1 cellular context compared by ENCODE assay signal in the genomic region with DNA sequence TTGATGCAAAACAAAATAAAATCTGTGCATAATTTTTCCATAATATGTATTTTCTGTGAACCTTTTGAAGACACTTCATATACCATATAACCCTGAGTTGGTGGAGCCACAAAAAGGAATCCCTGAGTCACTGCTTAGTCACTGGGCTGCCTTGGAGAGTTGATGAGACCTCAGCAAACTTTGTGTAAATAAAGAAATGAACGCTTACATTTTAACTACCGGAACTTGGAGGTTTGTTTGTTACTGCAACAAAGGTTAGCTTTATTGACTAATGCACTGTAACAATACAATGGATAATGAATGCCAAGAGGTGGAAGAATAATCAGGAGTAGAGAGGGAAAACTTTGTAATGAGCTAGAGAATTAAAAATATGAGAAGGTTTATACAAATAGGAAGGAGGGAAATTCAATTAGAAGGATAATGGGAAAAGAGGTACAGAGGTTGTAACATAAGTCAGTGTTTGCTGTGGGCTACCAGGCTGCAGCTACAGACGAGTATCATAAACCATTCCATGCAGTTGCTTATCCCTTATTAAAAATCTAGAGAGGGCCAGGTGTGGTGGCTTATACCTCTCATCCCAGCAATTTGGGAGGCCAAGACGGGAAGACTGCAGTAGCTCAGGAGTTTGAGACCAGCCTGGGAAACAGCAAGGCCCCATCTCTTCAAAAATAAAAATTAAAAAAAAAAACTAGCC.
TF ChIP-seq lines count a peak whose summit lies in the region.

No MANE protein-coding gene starts in this region.

TF ChIP-seq in HepG2, 621 proteins besides CTCF, POLR2A, EP300 and RAD21 (continued from another document and continues in another):
- TF ChIP-seq, protein P1, sequence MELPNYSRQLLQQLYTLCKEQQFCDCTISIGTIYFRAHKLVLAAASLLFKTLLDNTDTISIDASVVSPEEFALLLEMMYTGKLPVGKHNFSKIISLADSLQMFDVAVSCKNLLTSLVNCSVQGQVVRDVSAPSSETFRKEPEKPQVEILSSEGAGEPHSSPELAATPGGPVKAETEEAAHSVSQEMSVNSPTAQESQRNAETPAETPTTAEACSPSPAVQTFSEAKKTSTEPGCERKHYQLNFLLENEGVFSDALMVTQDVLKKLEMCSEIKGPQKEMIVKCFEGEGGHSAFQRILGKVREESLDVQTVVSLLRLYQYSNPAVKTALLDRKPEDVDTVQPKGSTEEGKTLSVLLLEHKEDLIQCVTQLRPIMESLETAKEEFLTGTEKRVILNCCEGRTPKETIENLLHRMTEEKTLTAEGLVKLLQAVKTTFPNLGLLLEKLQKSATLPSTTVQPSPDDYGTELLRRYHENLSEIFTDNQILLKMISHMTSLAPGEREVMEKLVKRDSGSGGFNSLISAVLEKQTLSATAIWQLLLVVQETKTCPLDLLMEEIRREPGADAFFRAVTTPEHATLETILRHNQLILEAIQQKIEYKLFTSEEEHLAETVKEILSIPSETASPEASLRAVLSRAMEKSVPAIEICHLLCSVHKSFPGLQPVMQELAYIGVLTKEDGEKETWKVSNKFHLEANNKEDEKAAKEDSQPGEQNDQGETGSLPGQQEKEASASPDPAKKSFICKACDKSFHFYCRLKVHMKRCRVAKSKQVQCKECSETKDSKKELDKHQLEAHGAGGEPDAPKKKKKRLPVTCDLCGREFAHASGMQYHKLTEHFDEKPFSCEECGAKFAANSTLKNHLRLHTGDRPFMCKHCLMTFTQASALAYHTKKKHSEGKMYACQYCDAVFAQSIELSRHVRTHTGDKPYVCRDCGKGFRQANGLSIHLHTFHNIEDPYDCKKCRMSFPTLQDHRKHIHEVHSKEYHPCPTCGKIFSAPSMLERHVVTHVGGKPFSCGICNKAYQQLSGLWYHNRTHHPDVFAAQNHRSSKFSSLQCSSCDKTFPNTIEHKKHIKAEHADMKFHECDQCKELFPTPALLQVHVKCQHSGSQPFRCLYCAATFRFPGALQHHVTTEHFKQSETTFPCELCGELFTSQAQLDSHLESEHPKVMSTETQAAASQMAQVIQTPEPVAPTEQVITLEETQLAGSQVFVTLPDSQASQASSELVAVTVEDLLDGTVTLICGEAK (IDR thresholded peaks at IDR 0.05): peak; percentile 56
- TF ChIP-seq, protein P1 (CRISPR knock-in tag; IDR thresholded peaks at IDR 0.05): peak; percentile 78; the same call in 1 of the 2 replicates
- TF ChIP-seq, protein P2, sequence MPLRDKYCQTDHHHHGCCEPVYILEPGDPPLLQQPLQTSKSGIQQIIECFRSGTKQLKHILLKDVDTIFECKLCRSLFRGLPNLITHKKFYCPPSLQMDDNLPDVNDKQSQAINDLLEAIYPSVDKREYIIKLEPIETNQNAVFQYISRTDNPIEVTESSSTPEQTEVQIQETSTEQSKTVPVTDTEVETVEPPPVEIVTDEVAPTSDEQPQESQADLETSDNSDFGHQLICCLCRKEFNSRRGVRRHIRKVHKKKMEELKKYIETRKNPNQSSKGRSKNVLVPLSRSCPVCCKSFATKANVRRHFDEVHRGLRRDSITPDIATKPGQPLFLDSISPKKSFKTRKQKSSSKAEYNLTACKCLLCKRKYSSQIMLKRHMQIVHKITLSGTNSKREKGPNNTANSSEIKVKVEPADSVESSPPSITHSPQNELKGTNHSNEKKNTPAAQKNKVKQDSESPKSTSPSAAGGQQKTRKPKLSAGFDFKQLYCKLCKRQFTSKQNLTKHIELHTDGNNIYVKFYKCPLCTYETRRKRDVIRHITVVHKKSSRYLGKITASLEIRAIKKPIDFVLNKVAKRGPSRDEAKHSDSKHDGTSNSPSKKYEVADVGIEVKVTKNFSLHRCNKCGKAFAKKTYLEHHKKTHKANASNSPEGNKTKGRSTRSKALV (CRISPR knock-in tag; IDR thresholded peaks at IDR 0.05): no peak
- TF ChIP-seq NFE2L2 (IDR thresholded peaks at IDR 0.05; ENCODE audit: low read length) (peak; percentile 52; the same call in 1 of the 2 replicates), ELF1 (CRISPR knock-in tag; IDR thresholded peaks at IDR 0.05) (no peak), MATR3 (CRISPR knock-in tag; IDR thresholded peaks at IDR 0.05) (no peak), ZBTB1 (CRISPR knock-in tag; IDR thresholded peaks at IDR 0.05; ENCODE audit: borderline replicate concordance) (no peak), ZNF761 (CRISPR knock-in tag; conservative IDR thresholded peaks at IDR 0.05) (no peak), CHCHD3 (CRISPR knock-in tag; IDR thresholded peaks at IDR 0.05) (no peak), ZNF441 (CRISPR knock-in tag; IDR thresholded peaks at IDR 0.05; ENCODE audit: borderline replicate concordance) (no peak), MAFK (conservative IDR thresholded peaks at IDR 0.05 in 1 of 2, IDR thresholded peaks at IDR 0.05 in 1 of 2; ENCODE audit: low read length in 2 of 2) (peak; percentile 43 to 52), TBX2 (CRISPR knock-in tag; IDR thresholded peaks at IDR 0.05; ENCODE audit: borderline replicate concordance) (no peak)
- TF ChIP-seq, protein P3, sequence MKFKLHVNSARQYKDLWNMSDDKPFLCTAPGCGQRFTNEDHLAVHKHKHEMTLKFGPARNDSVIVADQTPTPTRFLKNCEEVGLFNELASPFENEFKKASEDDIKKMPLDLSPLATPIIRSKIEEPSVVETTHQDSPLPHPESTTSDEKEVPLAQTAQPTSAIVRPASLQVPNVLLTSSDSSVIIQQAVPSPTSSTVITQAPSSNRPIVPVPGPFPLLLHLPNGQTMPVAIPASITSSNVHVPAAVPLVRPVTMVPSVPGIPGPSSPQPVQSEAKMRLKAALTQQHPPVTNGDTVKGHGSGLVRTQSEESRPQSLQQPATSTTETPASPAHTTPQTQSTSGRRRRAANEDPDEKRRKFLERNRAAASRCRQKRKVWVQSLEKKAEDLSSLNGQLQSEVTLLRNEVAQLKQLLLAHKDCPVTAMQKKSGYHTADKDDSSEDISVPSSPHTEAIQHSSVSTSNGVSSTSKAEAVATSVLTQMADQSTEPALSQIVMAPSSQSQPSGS (CRISPR knock-in tag; IDR thresholded peaks at IDR 0.05): no peak
- TF ChIP-seq, protein P4, sequence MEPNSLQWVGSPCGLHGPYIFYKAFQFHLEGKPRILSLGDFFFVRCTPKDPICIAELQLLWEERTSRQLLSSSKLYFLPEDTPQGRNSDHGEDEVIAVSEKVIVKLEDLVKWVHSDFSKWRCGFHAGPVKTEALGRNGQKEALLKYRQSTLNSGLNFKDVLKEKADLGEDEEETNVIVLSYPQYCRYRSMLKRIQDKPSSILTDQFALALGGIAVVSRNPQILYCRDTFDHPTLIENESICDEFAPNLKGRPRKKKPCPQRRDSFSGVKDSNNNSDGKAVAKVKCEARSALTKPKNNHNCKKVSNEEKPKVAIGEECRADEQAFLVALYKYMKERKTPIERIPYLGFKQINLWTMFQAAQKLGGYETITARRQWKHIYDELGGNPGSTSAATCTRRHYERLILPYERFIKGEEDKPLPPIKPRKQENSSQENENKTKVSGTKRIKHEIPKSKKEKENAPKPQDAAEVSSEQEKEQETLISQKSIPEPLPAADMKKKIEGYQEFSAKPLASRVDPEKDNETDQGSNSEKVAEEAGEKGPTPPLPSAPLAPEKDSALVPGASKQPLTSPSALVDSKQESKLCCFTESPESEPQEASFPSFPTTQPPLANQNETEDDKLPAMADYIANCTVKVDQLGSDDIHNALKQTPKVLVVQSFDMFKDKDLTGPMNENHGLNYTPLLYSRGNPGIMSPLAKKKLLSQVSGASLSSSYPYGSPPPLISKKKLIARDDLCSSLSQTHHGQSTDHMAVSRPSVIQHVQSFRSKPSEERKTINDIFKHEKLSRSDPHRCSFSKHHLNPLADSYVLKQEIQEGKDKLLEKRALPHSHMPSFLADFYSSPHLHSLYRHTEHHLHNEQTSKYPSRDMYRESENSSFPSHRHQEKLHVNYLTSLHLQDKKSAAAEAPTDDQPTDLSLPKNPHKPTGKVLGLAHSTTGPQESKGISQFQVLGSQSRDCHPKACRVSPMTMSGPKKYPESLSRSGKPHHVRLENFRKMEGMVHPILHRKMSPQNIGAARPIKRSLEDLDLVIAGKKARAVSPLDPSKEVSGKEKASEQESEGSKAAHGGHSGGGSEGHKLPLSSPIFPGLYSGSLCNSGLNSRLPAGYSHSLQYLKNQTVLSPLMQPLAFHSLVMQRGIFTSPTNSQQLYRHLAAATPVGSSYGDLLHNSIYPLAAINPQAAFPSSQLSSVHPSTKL (CRISPR knock-in tag; IDR thresholded peaks at IDR 0.05): peak; percentile 34; the same call in 1 of the 2 replicates
- TF ChIP-seq, protein P5, sequence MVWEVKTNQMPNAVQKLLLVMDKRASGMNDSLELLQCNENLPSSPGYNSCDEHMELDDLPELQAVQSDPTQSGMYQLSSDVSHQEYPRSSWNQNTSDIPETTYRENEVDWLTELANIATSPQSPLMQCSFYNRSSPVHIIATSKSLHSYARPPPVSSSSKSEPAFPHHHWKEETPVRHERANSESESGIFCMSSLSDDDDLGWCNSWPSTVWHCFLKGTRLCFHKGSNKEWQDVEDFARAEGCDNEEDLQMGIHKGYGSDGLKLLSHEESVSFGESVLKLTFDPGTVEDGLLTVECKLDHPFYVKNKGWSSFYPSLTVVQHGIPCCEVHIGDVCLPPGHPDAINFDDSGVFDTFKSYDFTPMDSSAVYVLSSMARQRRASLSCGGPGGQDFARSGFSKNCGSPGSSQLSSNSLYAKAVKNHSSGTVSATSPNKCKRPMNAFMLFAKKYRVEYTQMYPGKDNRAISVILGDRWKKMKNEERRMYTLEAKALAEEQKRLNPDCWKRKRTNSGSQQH (CRISPR knock-in tag; IDR thresholded peaks at IDR 0.05; ENCODE audit: low read depth): no peak
- TF ChIP-seq, protein P6, sequence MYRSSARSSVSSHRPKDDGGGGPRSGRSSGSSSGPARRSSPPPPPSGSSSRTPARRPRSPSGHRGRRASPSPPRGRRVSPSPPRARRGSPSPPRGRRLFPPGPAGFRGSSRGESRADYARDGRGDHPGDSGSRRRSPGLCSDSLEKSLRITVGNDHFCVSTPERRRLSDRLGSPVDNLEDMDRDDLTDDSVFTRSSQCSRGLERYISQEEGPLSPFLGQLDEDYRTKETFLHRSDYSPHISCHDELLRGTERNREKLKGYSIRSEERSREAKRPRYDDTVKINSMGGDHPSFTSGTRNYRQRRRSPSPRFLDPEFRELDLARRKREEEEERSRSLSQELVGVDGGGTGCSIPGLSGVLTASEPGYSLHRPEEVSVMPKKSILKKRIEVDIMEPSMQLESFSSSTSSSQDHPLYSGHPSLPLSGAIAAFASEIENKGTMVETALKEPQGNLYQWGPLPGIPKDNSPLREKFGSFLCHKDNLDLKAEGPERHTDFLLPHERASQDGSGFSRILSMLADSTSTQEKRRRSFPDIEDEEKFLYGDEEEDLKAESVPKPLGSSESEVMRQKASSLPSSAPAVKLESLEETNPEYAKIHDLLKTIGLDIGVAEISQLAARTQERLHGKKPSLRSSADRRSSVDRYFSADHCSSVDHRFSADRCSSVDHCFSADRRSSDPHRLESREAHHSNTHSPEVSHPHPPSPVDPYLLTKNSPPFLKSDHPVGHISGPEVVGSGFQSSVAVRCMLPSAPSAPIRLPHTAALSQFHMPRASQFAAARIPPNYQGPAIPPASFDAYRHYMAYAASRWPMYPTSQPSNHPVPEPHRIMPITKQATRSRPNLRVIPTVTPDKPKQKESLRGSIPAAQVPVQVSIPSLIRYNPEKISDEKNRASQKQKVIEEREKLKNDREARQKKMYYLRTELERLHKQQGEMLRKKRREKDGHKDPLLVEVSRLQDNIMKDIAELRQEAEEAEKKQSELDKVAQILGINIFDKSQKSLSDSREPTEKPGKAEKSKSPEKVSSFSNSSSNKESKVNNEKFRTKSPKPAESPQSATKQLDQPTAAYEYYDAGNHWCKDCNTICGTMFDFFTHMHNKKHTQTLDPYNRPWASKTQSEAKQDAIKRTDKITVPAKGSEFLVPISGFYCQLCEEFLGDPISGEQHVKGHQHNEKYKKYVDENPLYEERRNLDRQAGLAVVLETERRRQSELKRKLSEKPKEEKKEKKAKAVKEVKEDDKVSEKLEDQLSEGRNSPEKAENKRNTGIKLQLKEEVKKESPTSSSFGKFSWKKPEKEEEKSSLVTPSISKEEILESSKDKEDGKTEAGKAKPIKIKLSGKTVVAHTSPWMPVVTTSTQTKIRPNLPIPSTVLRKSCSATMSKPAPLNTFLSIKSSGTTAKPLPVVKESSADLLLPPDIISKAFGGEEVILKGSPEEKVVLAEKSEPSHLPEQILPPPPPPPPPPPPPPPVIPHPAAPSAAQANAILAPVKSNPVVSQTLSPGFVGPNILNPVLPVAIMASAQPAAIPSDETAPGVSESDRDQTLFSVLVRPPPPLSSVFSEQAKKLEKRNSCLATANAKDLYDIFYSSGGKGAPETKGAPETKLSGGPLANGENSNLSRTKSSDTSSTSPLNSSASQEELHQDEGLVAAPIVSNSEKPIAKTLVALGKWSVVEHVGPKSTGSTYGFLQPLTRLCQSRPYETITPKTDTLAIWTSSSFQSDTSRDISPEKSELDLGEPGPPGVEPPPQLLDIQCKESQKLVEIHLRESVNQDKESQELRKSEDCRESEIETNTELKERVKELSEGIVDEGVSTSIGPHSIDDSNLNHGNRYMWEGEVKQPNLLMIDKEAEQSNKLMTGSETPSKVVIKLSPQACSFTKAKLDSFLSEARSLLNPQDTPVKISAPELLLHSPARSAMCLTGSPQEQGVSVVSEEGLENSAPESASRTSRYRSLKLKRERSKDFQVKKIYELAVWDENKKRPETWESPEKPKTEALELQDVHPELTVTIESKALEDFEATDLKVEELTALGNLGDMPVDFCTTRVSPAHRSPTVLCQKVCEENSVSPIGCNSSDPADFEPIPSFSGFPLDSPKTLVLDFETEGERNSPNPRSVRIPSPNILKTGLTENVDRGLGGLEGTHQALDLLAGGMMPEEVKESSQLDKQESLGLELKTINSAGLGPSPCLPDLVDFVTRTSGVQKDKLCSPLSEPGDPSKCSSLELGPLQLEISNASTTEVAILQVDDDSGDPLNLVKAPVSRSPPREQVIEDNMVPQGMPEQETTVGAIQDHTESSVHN (CRISPR knock-in tag; IDR thresholded peaks at IDR 0.05): no peak
